Comparison of ENCODE assay signal across 16 cellular contexts in genomic region chr13:109383683-109384082, GRCh38.
DNase-seq lines count a peak whose midpoint lies in the region; ATAC-seq and TF ChIP-seq lines count a peak whose summit lies in the region.
"Had no signal": no experiment of that assay in that cellular context is flagged by ENCODE, and none has a peak within 500 bp of the region (broad histone marks: within the 10 kb centered on the region; RNA-seq: fewer than 3 reads in every experiment).

No MANE protein-coding gene starts in this region.

- no peak overlapping the region for H3K4me3 Mint-ChIP-seq in naive thymus-derived CD8-positive, alpha-beta T cell
- H3K4me3 Mint-ChIP-seq: activated B cell treated with CpG ODN at 0.5 μM for 24 hours; activated naive CD8-positive, alpha-beta T cell treated with anti-CD3 and anti-CD28 coated beads for 36 hours; dendritic cell treated with granulocyte-macrophage colony-stimulating factor and Interleukin-4, amounts not matched to agents 40 ng/mL and 50 ng/mL, for 4 days had no signal

- H3K4me1 ChIP-seq in SJSA1 (replicated peaks) (peaks cover 43% of the 10 kb centered on the region), fibroblast of lung (ENCODE audit: control insufficient read depth, extremely low read depth, insufficient read depth, low read length) (no peaks in the 10 kb centered on the region)

- no peak overlapping the region for H3K9ac ChIP-seq in fibroblast of lung (ENCODE audit: insufficient read depth, low read length)

- H3K36me3 Mint-ChIP-seq in naive thymus-derived CD8-positive, alpha-beta T cell: no peaks in the 10 kb centered on the region
- H3K36me3 Mint-ChIP-seq: activated naive CD8-positive, alpha-beta T cell treated with anti-CD3 and anti-CD28 coated beads for 36 hours had no signal

- H3K79me2 ChIP-seq in fibroblast of lung (ENCODE audit: control insufficient read depth, insufficient read depth, low read length): no peaks in the 10 kb centered on the region

- H3K9me3 ChIP-seq in SJSA1 (replicated peaks): no peaks in the 10 kb centered on the region
- H3K9me3 ChIP-seq in fibroblast of lung (ENCODE audit: control insufficient read depth, insufficient read depth, low read depth, low read length): no peaks in the 10 kb centered on the region

- no peak overlapping the region for H3K4me3 ChIP-seq in SJSA1
- no peak overlapping the region for H3K4me3 ChIP-seq in fibroblast of lung (replicated peaks in 1 of 4; ENCODE audit: control extremely low read depth in 1 of 4, insufficient read depth in 1 of 4, low read depth in 3 of 4, low read length in 4 of 4)
- no peak overlapping the region for H3K4me3 ChIP-seq in retinal pigment epithelial cell (ENCODE audit: low read length)
- H3K4me3 ChIP-seq: SK-N-MC, skin epidermis had no signal

- H3K27me3 ChIP-seq in SJSA1 (replicated peaks) (no peaks in the 10 kb centered on the region), fibroblast of lung (ENCODE audit: control insufficient read depth, insufficient read depth, low read length) (no peaks in the 10 kb centered on the region)

- H3K27ac Mint-ChIP-seq in naive thymus-derived CD8-positive, alpha-beta T cell: no peak overlapping the region
- H3K27ac Mint-ChIP-seq: activated B cell treated with CpG ODN at 0.5 μM for 24 hours; activated naive CD8-positive, alpha-beta T cell treated with anti-CD3 and anti-CD28 coated beads for 36 hours; dendritic cell treated with granulocyte-macrophage colony-stimulating factor and Interleukin-4, amounts not matched to agents 40 ng/mL and 50 ng/mL, for 4 days had no signal

- no peak for TF ChIP-seq CTCF in fibroblast of lung (conservative IDR thresholded peaks at IDR 0.05 in 1 of 2, IDR thresholded peaks at IDR 0.05 in 1 of 2; ENCODE audit: low read depth in 1 of 2, low read length in 2 of 2)
- no peak for TF ChIP-seq CTCF in retinal pigment epithelial cell (conservative IDR thresholded peaks at IDR 0.05; ENCODE audit: low read depth, low read length)

- no peak overlapping the region for H3K4me2 ChIP-seq in fibroblast of lung (ENCODE audit: extremely low read depth, insufficient read depth, low read length)

- H3K36me3 ChIP-seq in SJSA1: no peaks in the 10 kb centered on the region
- no peaks in the 10 kb centered on the region for H3K36me3 ChIP-seq in fibroblast of lung (ENCODE audit: control insufficient read depth, insufficient read depth, low read length)

- no peaks in the 10 kb centered on the region for H4K20me1 ChIP-seq in fibroblast of lung (ENCODE audit: control insufficient read depth, extremely low read depth, insufficient read depth, low read length)

- H3K9me3 Mint-ChIP-seq in naive thymus-derived CD8-positive, alpha-beta T cell: peaks cover 0 to 3% (median 0%) of the 10 kb centered on the region in 9 donors
- H3K9me3 Mint-ChIP-seq: dendritic cell treated with granulocyte-macrophage colony-stimulating factor and Interleukin-4, amounts not matched to agents 40 ng/mL and 50 ng/mL, for 4 days had no signal

- H2AFZ ChIP-seq in fibroblast of lung (ENCODE audit: low read length): no peak overlapping the region

- ATAC-seq in naive thymus-derived CD8-positive, alpha-beta T cell: no peak
- ATAC-seq: left lobe of liver had no signal

- DNase-seq in H4 (ENCODE audit: low spot score) (peak; percentile 31), SJSA1 (ENCODE audit: low read depth in 1 of 2, low spot score in 2 of 2) (peak; percentile 98 to 100), fibroblast of lung (ENCODE audit: low read depth in 2 of 2) (peak; percentile 55 to 90), retinal pigment epithelial cell (ENCODE audit: low read depth) (peak; percentile 15), HUDEP-2 (lab: John Stamatoyannopoulos, UW; ENCODE audit: unreplicated experiment in 76 of 76) (no peak), NCI-H146 (lab: John Stamatoyannopoulos, UW) (no peak), GOT3 (lab: John Stamatoyannopoulos, UW) (no peak)
- DNase-seq in naive thymus-derived CD8-positive, alpha-beta T cell: no peak
- DNase-seq: activated B cell treated with CpG ODN at 0.5 μM for 24 hours; activated naive CD8-positive, alpha-beta T cell treated with anti-CD3 and anti-CD28 coated beads for 36 hours; NCI-H187 treated with DMSO at 0.1 percent for 48 hours; NCI-H748 treated with DMSO at 0.1 percent for 48 hours had no signal

- H3K27ac ChIP-seq in SJSA1 (peak overlapping the region; percentile 66), fibroblast of lung (ENCODE audit: insufficient read depth, low read length) (no peak overlapping the region)
- H3K27ac ChIP-seq: skin epidermis had no signal

- H3K27me3 Mint-ChIP-seq in naive thymus-derived CD8-positive, alpha-beta T cell: peaks cover 2 to 16% (median 4%) of the 10 kb centered on the region in 5 donors
- H3K27me3 Mint-ChIP-seq: activated B cell treated with CpG ODN at 0.5 μM for 24 hours; dendritic cell treated with granulocyte-macrophage colony-stimulating factor and Interleukin-4, amounts not matched to agents 40 ng/mL and 50 ng/mL, for 4 days had no signal

- POLR2A ChIA-PET in naive thymus-derived CD8-positive, alpha-beta T cell (lab: Charles Lee): no interaction called here

- H3K4me1 Mint-ChIP-seq in naive thymus-derived CD8-positive, alpha-beta T cell: no peaks in the 10 kb centered on the region
- H3K4me1 Mint-ChIP-seq: activated B cell treated with CpG ODN at 0.5 μM for 24 hours; activated naive CD8-positive, alpha-beta T cell treated with anti-CD3 and anti-CD28 coated beads for 36 hours had no signal

Comparison
In these comparisons a context has a peak if more than half of its experiments do, and no peak if none do; other contexts are left out.
1. DNase-seq: peak in H4 (single experiment), SJSA1 (2 of 2), fibroblast of lung (2 of 2) and retinal pigment epithelial cell (single experiment); none in HUDEP-2 (0 of 76), NCI-H146 (single experiment), GOT3 (single experiment) and naive thymus-derived CD8-positive, alpha-beta T cell (0 of 10).